10 cellular contexts compared by ENCODE assay signal in genomic region chr10:129958118-129958685, GRCh38. TPM values are rescaled to one million over a fixed set of nuclear protein-coding genes. Genes with fewer than 3 reads are reported as not detected.
DNase-seq lines count a peak whose midpoint lies in the region; ATAC-seq lines count a peak whose summit lies in the region.
"Had no signal": no experiment of that assay in that cellular context is flagged by ENCODE, and none has a peak within 500 bp of the region (broad histone marks: within the 10 kb centered on the region; RNA-seq: fewer than 3 reads in every experiment).

No MANE protein-coding gene starts in this region.

- no peak overlapping the region for H3K27ac ChIP-seq in trophoblast cell (ENCODE audit: low read depth, low read length)
- H3K27ac ChIP-seq: brain microvascular endothelial cell had no signal

- H3K4ac ChIP-seq in trophoblast cell (ENCODE audit: low read depth, low read length): no peak overlapping the region

- H3K36me3 ChIP-seq in trophoblast cell (ENCODE audit: control insufficient read depth in 1 of 2, insufficient read depth in 2 of 2, low read length in 2 of 2): no peaks in the 10 kb centered on the region
- H3K36me3 ChIP-seq: brain microvascular endothelial cell had no signal

- H3K4me2 ChIP-seq in trophoblast cell (ENCODE audit: low read length): peak overlapping the region; percentile 56

- H2BK5ac ChIP-seq in trophoblast cell (ENCODE audit: low read depth, low read length, poor library complexity): no peak overlapping the region

- H3K18ac ChIP-seq in trophoblast cell (ENCODE audit: low read length): no peak overlapping the region

- no peak overlapping the region for H4K8ac ChIP-seq in trophoblast cell (ENCODE audit: low read depth, low read length)

- H2BK12ac ChIP-seq in trophoblast cell (ENCODE audit: low read length): no peak overlapping the region

- peaks cover 15 to 18% of the 10 kb centered on the region in 2 experiments for H3K4me1 ChIP-seq in trophoblast cell (ENCODE audit: control insufficient read depth in 1 of 2, insufficient read depth in 2 of 2, low read length in 2 of 2)

- H3K4me3 ChIP-seq in trophoblast cell (ENCODE audit: low read depth, low read length): no peak overlapping the region

- H2BK120ac ChIP-seq in trophoblast cell (ENCODE audit: insufficient read depth, low read length, poor library complexity): no peak overlapping the region

- H3K23ac ChIP-seq in trophoblast cell (ENCODE audit: low read length): no peak overlapping the region

- peak; percentile 54 for DNase-seq in DMS114 treated with DMSO at 0.1 percent for 48 hours (lab: John Stamatoyannopoulos, UW; ENCODE audit: unreplicated experiment)
- peak; percentile 70 for DNase-seq in NCI-H1436 (lab: John Stamatoyannopoulos, UW)
- DNase-seq in fibroblast of peridontal ligament (ENCODE audit: extremely low read depth): peak; percentile 72
- no peak for DNase-seq in trophoblast cell
- no peak for DNase-seq in SK-N-DZ (ENCODE audit: low spot score)
- no peak for DNase-seq in A172 (ENCODE audit: low spot score)
- DNase-seq: brain microvascular endothelial cell; stimulated activated CD4-positive, alpha-beta T cell treated with anti-CD3 and anti-CD28 coated beads, Interleukin-1b, Interleukin-23, amount 100 ng/mL, for 48 hours had no signal

- no peak overlapping the region for H3K14ac ChIP-seq in trophoblast cell (ENCODE audit: low read length)

- H2AFZ ChIP-seq in trophoblast cell (ENCODE audit: insufficient read depth, low read length, poor library complexity): no peak overlapping the region

- H3K79me2 ChIP-seq in trophoblast cell (ENCODE audit: control insufficient read depth, insufficient read depth, low read length, poor library complexity): no peaks in the 10 kb centered on the region

- H3K9ac ChIP-seq in trophoblast cell (ENCODE audit: low read length): no peak overlapping the region

- no peaks in the 10 kb centered on the region for H3K9me3 ChIP-seq in trophoblast cell (ENCODE audit: insufficient read depth, low read depth, low read length)

- no peak overlapping the region for H4K91ac ChIP-seq in trophoblast cell (ENCODE audit: low read depth, low read length)

- no peak overlapping the region for H4K12ac ChIP-seq in trophoblast cell (ENCODE audit: low read depth, low read length)

- H3K27me3 ChIP-seq in trophoblast cell (ENCODE audit: insufficient read depth, low read length): peaks cover 60% of the 10 kb centered on the region

- no CpG with 5 or more reads among the region's 20 CpGs for WGBS in trophoblast cell (ENCODE audit: extremely low coverage, insufficient coverage, insufficient read length)

- H3K79me1 ChIP-seq in trophoblast cell (ENCODE audit: low read length): no peaks in the 10 kb centered on the region

- ATAC-seq in GM19395 (IDR thresholded peaks at IDR 0.05; ENCODE audit: unreplicated experiment): no peak

- H2AK5ac ChIP-seq in trophoblast cell (ENCODE audit: low read length): no peak overlapping the region

RNA-seq across cellular contexts. Expression of gene EBF3, which starts 5.9 kb away (rescaled TPM):
- polyA plus RNA-seq in trophoblast cell (2013): 0.85 and 0.88 TPM in 2 replicates
- polyA plus RNA-seq in SK-N-DZ (2014; cell fraction: cytosol; rRNA removed): 16.3 and 17.2 TPM in 2 replicates
- polyA plus RNA-seq in SK-N-DZ (2014; cell fraction: nucleus; rRNA removed): 18.2 and 24.6 TPM in 2 replicates
- not detected in 2 replicates for total RNA-seq in A172 (2014; rRNA removed; shearing (Covaris generic))
- polyA plus RNA-seq: keratinocyte had no signal

Comparison
In these comparisons a context has a peak if more than half of its experiments do, and no peak if none do; other contexts are left out.
1. DNase-seq: peak in DMS114 treated with DMSO at 0.1 percent for 48 hours (single experiment), NCI-H1436 (single experiment) and fibroblast of peridontal ligament (single experiment); none in trophoblast cell (0 of 2), SK-N-DZ (single experiment) and A172 (single experiment).